Comparison of ENCODE assay signal across 9 cellular contexts in genomic region chr11:116791002-116791812, GRCh38. TPM values are rescaled to one million over a fixed set of nuclear protein-coding genes. Genes with fewer than 3 reads are reported as not detected.
DNase-seq lines count a peak whose midpoint lies in the region; ATAC-seq lines count a peak whose summit lies in the region.
"Had no signal": no experiment of that assay in that cellular context is flagged by ENCODE, and none has a peak within 500 bp of the region (broad histone marks: within the 10 kb centered on the region; RNA-seq: fewer than 3 reads in every experiment).

No MANE protein-coding gene starts in this region.

- ATAC-seq in GM21576 (IDR thresholded peaks at IDR 0.05; ENCODE audit: unreplicated experiment), result peak; percentile 35
- ATAC-seq in GM21367 (IDR thresholded peaks at IDR 0.05; ENCODE audit: unreplicated experiment), result no peak

- peaks cover 13% of the 10 kb centered on the region for H3K36me3 Mint-ChIP-seq in activated CD4-positive, alpha-beta T cell treated with anti-CD3 and anti-CD28 coated beads, Interleukin-2, amount 10 ng/mL, durations not matched to agents 24 days and 14 days (ENCODE audit: low read depth)

- in situ Hi-C loops in ACHN (cut with HindIII; ENCODE audit: low pct_ligation_motif_present, low pct_unique_long_range_greater_than_20kb, low sequenced_read_pairs), result no loop called here

- DNase-seq in ACHN (peak; percentile 53), NCI-H446 treated with DMSO at 0.1 percent for 48 hours (lab: John Stamatoyannopoulos, UW) (peak; percentile 37), cerebellum (ENCODE audit: low spot score) (peak; percentile 90), left kidney (ENCODE audit: low read depth, low spot score) (peak; percentile 86)
- DNase-seq in activated CD4-positive, alpha-beta T cell treated with anti-CD3 and anti-CD28 coated beads, Interleukin-2, amount 10 ng/mL, durations not matched to agents 24 days and 14 days, result peak; percentile 94
- DNase-seq in stimulated activated CD4-positive, alpha-beta T cell treated with anti-CD3 and anti-CD28 coated beads, Interleukin-2, amount 100 ng/mL, for 4 hours (ENCODE audit: low read depth), result peak; percentile 61

- intact Hi-C loops in activated CD4-positive, alpha-beta T cell treated with anti-CD3 and anti-CD28 coated beads, Interleukin-2, amount 10 ng/mL, durations not matched to agents 24 days and 14 days (cut with micrococcal nuclease), result loop anchor here (1.0 to 2.0 kb wide), 2 partner anchors 46 to 315 kb away; partner anchors contain the start of gene APOA1

- no peaks in the 10 kb centered on the region for H3K9me3 Mint-ChIP-seq in activated CD4-positive, alpha-beta T cell treated with anti-CD3 and anti-CD28 coated beads, Interleukin-2, amount 10 ng/mL, durations not matched to agents 24 days and 14 days

- H3K4me3 Mint-ChIP-seq in activated CD4-positive, alpha-beta T cell treated with anti-CD3 and anti-CD28 coated beads, Interleukin-2, amount 10 ng/mL, durations not matched to agents 24 days and 14 days, result peak overlapping the region; percentile 28

- peaks cover 28% of the 10 kb centered on the region for H3K4me1 Mint-ChIP-seq in activated CD4-positive, alpha-beta T cell treated with anti-CD3 and anti-CD28 coated beads, Interleukin-2, amount 10 ng/mL, durations not matched to agents 24 days and 14 days

- H3K27me3 Mint-ChIP-seq in activated CD4-positive, alpha-beta T cell treated with anti-CD3 and anti-CD28 coated beads, Interleukin-2, amount 10 ng/mL, durations not matched to agents 24 days and 14 days, result peaks cover 4% of the 10 kb centered on the region

- no peak overlapping the region for H3K27ac Mint-ChIP-seq in activated CD4-positive, alpha-beta T cell treated with anti-CD3 and anti-CD28 coated beads, Interleukin-2, amount 10 ng/mL, durations not matched to agents 24 days and 14 days

RNA-seq across cellular contexts. Expression of gene APOA5, which starts 0.5 kb away (rescaled TPM):
- total RNA-seq in activated CD4-positive, alpha-beta T cell treated with anti-CD3 and anti-CD28 coated beads, Interleukin-2, amount 10 ng/mL, durations not matched to agents 24 days and 14 days, result not detected in 2 replicates
- total RNA-seq in cerebellum, result not detected
- total RNA-seq: subcutaneous adipose tissue had no signal

RNA-seq across cellular contexts. Expression of gene ZPR1, which starts 3.4 kb away (rescaled TPM):
- 105 and 106 TPM in 2 replicates for total RNA-seq in activated CD4-positive, alpha-beta T cell treated with anti-CD3 and anti-CD28 coated beads, Interleukin-2, amount 10 ng/mL, durations not matched to agents 24 days and 14 days
- 21.7 TPM for total RNA-seq in cerebellum

RNA-seq across cellular contexts. Expression of gene BUD13, which starts 18.4 kb away (rescaled TPM):
- 31.5 and 33.2 TPM in 2 replicates for total RNA-seq in activated CD4-positive, alpha-beta T cell treated with anti-CD3 and anti-CD28 coated beads, Interleukin-2, amount 10 ng/mL, durations not matched to agents 24 days and 14 days
- total RNA-seq in cerebellum, result 11.3 TPM

RNA-seq across cellular contexts. Expression of gene APOA4, which starts 31.9 kb away (rescaled TPM):
- total RNA-seq in activated CD4-positive, alpha-beta T cell treated with anti-CD3 and anti-CD28 coated beads, Interleukin-2, amount 10 ng/mL, durations not matched to agents 24 days and 14 days, result not detected in 2 replicates
- total RNA-seq in cerebellum, result 0.45 TPM
- total RNA-seq: subcutaneous adipose tissue had no signal

RNA-seq across cellular contexts. Expression of gene APOC3, which starts 38.5 kb away (rescaled TPM):
- not detected in 2 replicates for total RNA-seq in activated CD4-positive, alpha-beta T cell treated with anti-CD3 and anti-CD28 coated beads, Interleukin-2, amount 10 ng/mL, durations not matched to agents 24 days and 14 days
- total RNA-seq in cerebellum, result not detected
- total RNA-seq: subcutaneous adipose tissue had no signal

Comparison
In these comparisons a context has a peak if more than half of its experiments do, and no peak if none do; other contexts are left out.
1. DNase-seq: peak in every context shown above with its lines; median percentile 94 in activated CD4-positive, alpha-beta T cell treated with anti-CD3 and anti-CD28 coated beads, Interleukin-2, amount 10 ng/mL, durations not matched to agents 24 days and 14 days; 90 in cerebellum; 86 in left kidney; 61 in stimulated activated CD4-positive, alpha-beta T cell treated with anti-CD3 and anti-CD28 coated beads, Interleukin-2, amount 100 ng/mL, for 4 hours; 53 in ACHN; 37 in NCI-H446 treated with DMSO at 0.1 percent for 48 hours.